Comparison of ENCODE assay signal across 27 cellular contexts in genomic region chr3:172690936-172691335, GRCh38.
"Had no signal": no experiment of that assay in that cellular context is flagged by ENCODE, and none has a peak within 500 bp of the region (broad histone marks: within the 10 kb centered on the region; RNA-seq: fewer than 3 reads in every experiment).

No MANE protein-coding gene starts in this region.

- H3K9me3 Mint-ChIP-seq: activated naive CD8-positive, alpha-beta T cell treated with anti-CD3 and anti-CD28 coated beads for 36 hours; immature natural killer cell had no signal

- ATAC-seq: activated CD4-positive, CD25-positive, alpha-beta regulatory T cell treated with anti-CD3 and anti-CD28 coated beads, Interleukin-2, amount 50 U/mL, for 24 hours; stimulated activated naive B cell treated with anti-CD40 and anti-IgM and Interleukin-4, amounts not matched to agents 10 μg/mL and 1 μg/mL and 100 μg/mL, for 72 hours had no signal

- H3K4me2 ChIP-seq: smooth muscle cell had no signal

- H3K9me3 ChIP-seq: adrenal gland, body of pancreas, heart left ventricle, ovary, prostate gland, testis, transverse colon had no signal

- H3K27me3 ChIP-seq: adrenal gland, body of pancreas, dorsolateral prefrontal cortex, heart left ventricle, ovary, testis, transverse colon had no signal

- H3K27me3 Mint-ChIP-seq: activated naive CD8-positive, alpha-beta T cell treated with anti-CD3 and anti-CD28 coated beads for 36 hours; stimulated activated naive B cell treated with anti-CD40 and anti-IgM and Interleukin-4, amounts not matched to agents 10 μg/mL and 1 μg/mL and 100 μg/mL, for 72 hours had no signal

- H3K36me3 ChIP-seq: adrenal gland, heart left ventricle, ovary, prostate gland, transverse colon, WERI-Rb-1 had no signal

- H3K36me3 Mint-ChIP-seq: activated naive CD8-positive, alpha-beta T cell treated with anti-CD3 and anti-CD28 coated beads for 36 hours had no signal

- H3K27ac Mint-ChIP-seq: activated naive CD8-positive, alpha-beta T cell treated with anti-CD3 and anti-CD28 coated beads for 36 hours; immature natural killer cell; stimulated activated naive B cell treated with anti-CD40 and anti-IgM and Interleukin-4, amounts not matched to agents 10 μg/mL and 1 μg/mL and 100 μg/mL, for 72 hours had no signal

- H3K4me3 Mint-ChIP-seq: activated naive CD8-positive, alpha-beta T cell treated with anti-CD3 and anti-CD28 coated beads for 36 hours; immature natural killer cell; stimulated activated naive B cell treated with anti-CD40 and anti-IgM and Interleukin-4, amounts not matched to agents 10 μg/mL and 1 μg/mL and 100 μg/mL, for 72 hours had no signal

- H3K27ac ChIP-seq: adrenal gland, ovary, testis, WERI-Rb-1 had no signal

- H3K4me1 ChIP-seq: prostate gland, testis had no signal

- DNase-seq: activated CD4-positive, alpha-beta T cell treated with anti-CD3 and anti-CD28 coated beads for 48 hours; activated CD4-positive, alpha-beta T cell treated with anti-CD3 and anti-CD28 coated beads, Interleukin-2, amount 50 U/mL, for 48 hours; activated CD8-positive, alpha-beta memory T cell treated with anti-CD3 and anti-CD28 coated beads for 24 hours; activated effector memory CD4-positive, alpha-beta T cell treated with Interleukin-2 at 50 U/mL for 16 hours; activated naive CD4-positive, alpha-beta T cell treated with Interleukin-2 at 50 U/mL for 16 hours; activated naive CD8-positive, alpha-beta T cell treated with anti-CD3 and anti-CD28 coated beads for 36 hours; adrenal gland; aorta; dorsolateral prefrontal cortex; effector memory CD4-positive, alpha-beta T cell; erythroblast; foreskin fibroblast; heart left ventricle; hypothalamus; immature natural killer cell; kidney; ovary; retina; stimulated activated CD4-positive, alpha-beta T cell treated with anti-CD3 and anti-CD28 coated beads, Interleukin-1b, Interleukin-23, amount 100 ng/mL, for 48 hours; stimulated activated naive B cell treated with anti-CD40 and anti-IgM and Interleukin-4, amounts not matched to agents 10 μg/mL and 1 μg/mL and 100 μg/mL, for 72 hours; testis; WERI-Rb-1 had no signal

- H3K4me3 ChIP-seq: adrenal gland, body of pancreas, dorsolateral prefrontal cortex, heart left ventricle, ovary, prostate gland, smooth muscle cell, testis, transverse colon had no signal
